ENCODE assay signal across 11 cellular contexts in the genomic region with DNA sequence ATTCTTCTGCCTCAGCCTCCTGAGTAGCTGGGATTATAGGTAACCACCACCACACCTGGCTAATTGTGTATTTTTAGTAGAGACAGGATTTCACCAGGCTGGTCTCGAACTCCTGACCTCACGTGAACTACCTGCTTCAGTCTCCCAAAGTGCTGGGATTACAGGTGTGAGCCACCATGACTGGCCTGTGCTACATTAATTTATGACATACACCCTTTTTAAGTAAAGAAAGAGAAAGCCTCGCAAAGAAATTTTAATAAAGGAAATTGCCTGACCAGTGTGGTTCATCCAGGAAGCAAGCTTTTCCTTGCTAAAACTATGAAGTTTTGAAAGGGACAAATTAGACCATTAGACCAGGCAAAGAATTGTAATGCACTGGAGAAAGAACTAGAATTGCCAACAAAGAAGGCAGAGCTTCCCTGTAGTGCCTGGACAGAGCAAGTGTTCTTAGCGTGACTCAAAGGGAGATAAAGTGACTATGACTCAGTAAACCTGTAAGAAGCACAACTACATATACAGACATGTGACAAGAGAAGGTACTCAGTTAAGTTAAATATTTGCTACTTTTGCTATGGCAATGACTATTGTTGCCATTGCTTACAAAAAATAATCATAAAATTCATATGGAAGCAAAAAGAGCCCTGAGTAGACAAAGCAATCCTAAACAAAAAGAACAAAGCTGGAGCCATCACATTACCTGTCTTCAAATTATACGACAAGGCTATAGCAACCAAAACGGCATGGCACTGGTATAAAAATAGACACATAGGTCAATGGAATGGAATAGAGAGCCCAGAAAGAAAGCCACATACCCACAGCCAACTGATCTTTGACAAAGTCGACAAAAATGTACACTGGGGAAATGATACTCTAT. TPM values are rescaled to one million over a fixed set of nuclear protein-coding genes. Genes with fewer than 3 reads are reported as not detected.
DNase-seq lines count a peak whose midpoint lies in the region; ATAC-seq and TF ChIP-seq lines count a peak whose summit lies in the region.
"Had no signal": no experiment of that assay in that cellular context is flagged by ENCODE, and none has a peak within 500 bp of the region (broad histone marks: within the 10 kb centered on the region; RNA-seq: fewer than 3 reads in every experiment).

No MANE protein-coding gene starts in this region.

- peaks cover 49% of the 10 kb centered on the region for H3K36me3 Mint-ChIP-seq in CD4-positive, CD25-positive, alpha-beta regulatory T cell
- H3K36me3 Mint-ChIP-seq in dendritic cell treated with granulocyte-macrophage colony-stimulating factor and Interleukin-4, amounts not matched to agents 40 ng/mL and 50 ng/mL, for 4 days (ENCODE audit: low read depth) = peaks cover 20% of the 10 kb centered on the region

- H3K79me2 ChIP-seq in Loucy (ENCODE audit: insufficient read depth, low read length) = peaks cover 100% of the 10 kb centered on the region

- peak overlapping the region; percentile 81 for H3K27ac ChIP-seq in CD4-positive, CD25-positive, alpha-beta regulatory T cell (ENCODE audit: insufficient read depth, low read length, poor library complexity, severe bottlenecking)
- H3K27ac ChIP-seq: tibial nerve had no signal

- intact Hi-C loops in dendritic cell treated with granulocyte-macrophage colony-stimulating factor and Interleukin-4, amounts not matched to agents 40 ng/mL and 50 ng/mL, for 4 days (cut with micrococcal nuclease) = no loop called here

- no peaks in the 10 kb centered on the region for H3K27me3 Mint-ChIP-seq in CD4-positive, CD25-positive, alpha-beta regulatory T cell
- H3K27me3 Mint-ChIP-seq in dendritic cell treated with granulocyte-macrophage colony-stimulating factor and Interleukin-4, amounts not matched to agents 40 ng/mL and 50 ng/mL, for 4 days = no peaks in the 10 kb centered on the region

- H2AFZ ChIP-seq in Loucy (ENCODE audit: low read length) = no peak overlapping the region

- H3K9me3 Mint-ChIP-seq in CD4-positive, CD25-positive, alpha-beta regulatory T cell = no peaks in the 10 kb centered on the region
- peaks cover 2% of the 10 kb centered on the region for H3K9me3 Mint-ChIP-seq in dendritic cell treated with granulocyte-macrophage colony-stimulating factor and Interleukin-4, amounts not matched to agents 40 ng/mL and 50 ng/mL, for 4 days

- no peaks in the 10 kb centered on the region for H3K27me3 ChIP-seq in CD4-positive, CD25-positive, alpha-beta regulatory T cell (ENCODE audit: control insufficient read depth, insufficient read depth, low read length)
- H3K27me3 ChIP-seq in Loucy (ENCODE audit: insufficient read depth, low read length, poor library complexity, severe bottlenecking) = no peaks in the 10 kb centered on the region
- H3K27me3 ChIP-seq: tibial nerve had no signal

- no peaks in the 10 kb centered on the region for H3K9me2 ChIP-seq in Loucy (replicated peaks; ENCODE audit: low read depth, low read length)

- H3K9ac ChIP-seq in Loucy (ENCODE audit: low read depth, low read length, poor library complexity, severe bottlenecking) = peak overlapping the region; percentile 57

- H3K9me3 ChIP-seq in CD4-positive, CD25-positive, alpha-beta regulatory T cell (ENCODE audit: control insufficient read depth in 2 of 2, low read length in 2 of 2) = no peaks in the 10 kb centered on the region
- H3K9me3 ChIP-seq in Loucy (ENCODE audit: insufficient read depth, low read depth, low read length) = no peaks in the 10 kb centered on the region
- H3K9me3 ChIP-seq: tibial nerve had no signal

- peak; percentile 93 to 97 for ATAC-seq in CD4-positive, CD25-positive, alpha-beta regulatory T cell (ENCODE audit: low read depth in 2 of 2)
- ATAC-seq in GM21367 (IDR thresholded peaks at IDR 0.05; ENCODE audit: unreplicated experiment) = peak; percentile 51
- ATAC-seq: SK-N-SH treated with all-trans-retinoic acid at 6 μM for 48 hours had no signal

- peaks cover 33% of the 10 kb centered on the region for H3K36me3 ChIP-seq in CD4-positive, CD25-positive, alpha-beta regulatory T cell (ENCODE audit: control insufficient read depth, insufficient read depth, low read length)
- H3K36me3 ChIP-seq in Loucy (ENCODE audit: insufficient read depth, low read length) = peaks cover 10% of the 10 kb centered on the region; the same call in 1 of the 2 replicates
- H3K36me3 ChIP-seq: tibial nerve had no signal

- peaks cover 61 to 95% (median 80%) of the 10 kb centered on the region in 4 donors for H3K4me1 Mint-ChIP-seq in CD4-positive, CD25-positive, alpha-beta regulatory T cell
- H3K4me1 Mint-ChIP-seq in dendritic cell treated with granulocyte-macrophage colony-stimulating factor and Interleukin-4, amounts not matched to agents 40 ng/mL and 50 ng/mL, for 4 days (ENCODE audit: low read depth) = peaks cover 44% of the 10 kb centered on the region

- no peak for TF ChIP-seq CTCF in Loucy (conservative IDR thresholded peaks at IDR 0.05; ENCODE audit: low read length)

- peaks cover 4% of the 10 kb centered on the region for H4K20me1 ChIP-seq in Loucy (ENCODE audit: insufficient read depth, low read length, poor library complexity, severe bottlenecking)

- H3K4me3 Mint-ChIP-seq in CD4-positive, CD25-positive, alpha-beta regulatory T cell = peak overlapping the region; percentile 60 to 85 (median 75)
- no peak overlapping the region for H3K4me3 Mint-ChIP-seq in dendritic cell treated with granulocyte-macrophage colony-stimulating factor and Interleukin-4, amounts not matched to agents 40 ng/mL and 50 ng/mL, for 4 days

- peak overlapping the region; percentile 41 for H3K4me3 ChIP-seq in CD4-positive, CD25-positive, alpha-beta regulatory T cell (ENCODE audit: low read depth, low read length)
- peak overlapping the region; percentile 50 for H3K4me3 ChIP-seq in Loucy (ENCODE audit: low read length, poor library complexity, severe bottlenecking)
- H3K4me3 ChIP-seq: tibial nerve had no signal

- H3K4me1 ChIP-seq in CD4-positive, CD25-positive, alpha-beta regulatory T cell (ENCODE audit: control insufficient read depth, insufficient read depth, low read length, poor library complexity, severe bottlenecking) = peaks cover 91% of the 10 kb centered on the region
- peaks cover 75% of the 10 kb centered on the region for H3K4me1 ChIP-seq in Loucy (ENCODE audit: insufficient read depth, low read length, poor library complexity, severe bottlenecking)
- H3K4me1 ChIP-seq: tibial nerve had no signal

- H3F3A ChIP-seq in Loucy (ENCODE audit: low read depth) = peaks cover 3% of the 10 kb centered on the region; the same call in 1 of the 2 replicates

- H3K27ac Mint-ChIP-seq in CD4-positive, CD25-positive, alpha-beta regulatory T cell = peak overlapping the region; percentile 72 to 95 (median 90)
- H3K27ac Mint-ChIP-seq in dendritic cell treated with granulocyte-macrophage colony-stimulating factor and Interleukin-4, amounts not matched to agents 40 ng/mL and 50 ng/mL, for 4 days = peak overlapping the region; percentile 25

- DNase-seq in CD4-positive, CD25-positive, alpha-beta regulatory T cell = peak in 2 of 3 donors; percentile 41 to 71
- DNase-seq in SKM-1 (lab: John Stamatoyannopoulos, UW; ENCODE audit: unreplicated experiment) (no peak), SIG-M5 (lab: John Stamatoyannopoulos, UW) (no peak)
- no peak for DNase-seq in stimulated activated CD4-positive, alpha-beta T cell treated with anti-CD3 and anti-CD28 coated beads, Interleukin-2, amount 100 ng/mL, for 48 hours
- no peak for DNase-seq in activated CD8-positive, alpha-beta memory T cell treated with anti-CD3 and anti-CD28 coated beads for 24 hours
- DNase-seq: NCI-H2227 treated with DMSO at 0.1 percent for 48 hours had no signal

- H3K4me2 ChIP-seq in Loucy (ENCODE audit: low read depth, low read length, poor library complexity, severe bottlenecking) = peak overlapping the region; percentile 63

RNA-seq across cellular contexts. Expression of a gene that starts 54.6 kb away (rescaled TPM):
- total RNA-seq in CD4-positive, CD25-positive, alpha-beta regulatory T cell = 639 TPM
- 100 to 1,000 TPM; 197 to 254 (median 226) TPM for polyA plus RNA-seq in CD4-positive, CD25-positive, alpha-beta regulatory T cell

Comparison
In these comparisons a context has a peak if more than half of its experiments do, and no peak if none do; other contexts are left out.
1. DNase-seq: peak in CD4-positive, CD25-positive, alpha-beta regulatory T cell (2 of 3); none in SKM-1 (single experiment), stimulated activated CD4-positive, alpha-beta T cell treated with anti-CD3 and anti-CD28 coated beads, Interleukin-2, amount 100 ng/mL, for 48 hours (0 of 2), SIG-M5 (single experiment) and activated CD8-positive, alpha-beta memory T cell treated with anti-CD3 and anti-CD28 coated beads for 24 hours (single experiment).